8 cellular contexts compared by ENCODE assay signal in the genomic region with DNA sequence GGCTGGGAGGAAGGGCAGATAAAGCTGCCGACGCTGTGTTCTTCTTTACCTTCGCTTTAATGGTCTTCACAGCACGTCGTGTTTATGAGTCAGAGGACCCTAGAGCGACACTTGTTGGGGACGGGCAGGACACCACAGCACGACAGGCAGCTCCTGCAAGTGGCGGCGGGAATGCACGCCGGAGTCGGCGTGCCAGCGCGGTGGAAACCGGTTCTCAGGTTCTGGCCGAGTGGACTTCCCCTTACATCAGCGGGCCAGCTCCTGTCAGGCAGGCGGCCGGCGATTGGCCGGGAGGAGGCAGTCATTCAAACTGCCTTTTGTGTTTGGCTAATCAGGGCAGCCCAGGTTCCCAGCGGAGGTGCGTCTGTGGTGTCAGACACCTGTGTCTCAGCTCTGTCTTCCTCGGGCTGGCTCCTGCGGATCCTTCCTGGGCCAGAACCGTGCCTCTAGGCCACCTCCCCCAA.
A peak's percentile ranks its signal among the peaks of the same experiment; 100 is the strongest.
DNase-seq lines count a peak whose midpoint lies in the region; ATAC-seq and TF ChIP-seq lines count a peak whose summit lies in the region.

No MANE protein-coding gene starts in this region.

- H3K9me3 Mint-ChIP-seq in T-helper 2 cell treated with Interferon-gamma antibody and Interleukin-4, amounts not matched to agents 5 μg/mL and 100 μg/mL, for 36 hours: no peaks in the 10 kb centered on the region

- no peak overlapping the region for H3K27ac Mint-ChIP-seq in T-helper 2 cell treated with Interferon-gamma antibody and Interleukin-4, amounts not matched to agents 5 μg/mL and 100 μg/mL, for 36 hours

- no TSS peak for BruUV-seq in mammary epithelial cell (replicated peaks; lab: Mats Ljungman, UMichigan)

- under 1% methylated on average over 17 of the region's 28 CpGs for WGBS in mammary epithelial cell (ENCODE audit: low coverage, missing lambda C conversion rate)

- H3K4me1 Mint-ChIP-seq in T-helper 2 cell treated with Interferon-gamma antibody and Interleukin-4, amounts not matched to agents 5 μg/mL and 100 μg/mL, for 36 hours (ENCODE audit: low read depth): no peaks in the 10 kb centered on the region

- in situ Hi-C loops in mammary epithelial cell (cut with MboI; ENCODE audit: low sequenced_read_pairs in 2 of 2): no loop called here

- H3K27me3 Mint-ChIP-seq in T-helper 2 cell treated with Interferon-gamma antibody and Interleukin-4, amounts not matched to agents 5 μg/mL and 100 μg/mL, for 36 hours (ENCODE audit: low read depth): peaks cover 62% of the 10 kb centered on the region

- H2AFZ ChIP-seq in mammary epithelial cell (ENCODE audit: low read depth, low read length): peak overlapping the region; percentile 85

- no peak overlapping the region for H3K4me3 Mint-ChIP-seq in T-helper 2 cell treated with Interferon-gamma antibody and Interleukin-4, amounts not matched to agents 5 μg/mL and 100 μg/mL, for 36 hours

- H3K36me3 ChIP-seq in mammary epithelial cell (ENCODE audit: insufficient read depth, low read length) (no peaks in the 10 kb centered on the region), skeletal muscle satellite cell (ENCODE audit: insufficient read depth, low read length) (no peaks in the 10 kb centered on the region)

- peak; percentile 95 for DNase-seq in NCI-H510A treated with DMSO at 0.1 percent for 48 hours (lab: John Stamatoyannopoulos, UW)
- peak; percentile 95 for DNase-seq in mammary epithelial cell
- DNase-seq in iris pigment epithelial cell (ENCODE audit: low read depth): peak; percentile 68
- no peak for DNase-seq in T-helper 2 cell treated with Interferon-gamma antibody and Interleukin-4, amounts not matched to agents 5 μg/mL and 100 μg/mL, for 36 hours (ENCODE audit: low spot score)

- peaks cover 20% of the 10 kb centered on the region for H3K79me2 ChIP-seq in mammary epithelial cell (ENCODE audit: insufficient read depth, low read length)

- intact Hi-C loops in mammary epithelial cell (cut with micrococcal nuclease): loop anchor here (1.0 to 5.0 kb wide), 6 partner anchors 36 to 167 kb away; no protein-coding TSS in a partner anchor

- no peaks in the 10 kb centered on the region for H3K27me3 ChIP-seq in mammary epithelial cell (ENCODE audit: insufficient read depth, low read length)
- H3K27me3 ChIP-seq in skeletal muscle satellite cell (ENCODE audit: control insufficient read depth, insufficient read depth, low read length): no peaks in the 10 kb centered on the region

- H3K9ac ChIP-seq in mammary epithelial cell (ENCODE audit: insufficient read depth, low read length) (peak overlapping the region; percentile 92), skeletal muscle satellite cell (ENCODE audit: low read depth, low read length) (peak overlapping the region; percentile 18)

- TF ChIP-seq CTCF in GM12873 (IDR thresholded peaks at IDR 0.05; ENCODE audit: insufficient read depth, low read depth, low read length, missing control alignments) (peak; percentile 1), mammary epithelial cell (conservative IDR thresholded peaks at IDR 0.05 in 1 of 2, IDR thresholded peaks at IDR 0.05 in 1 of 2; ENCODE audit: extremely low read depth in 1 of 2, insufficient read depth in 1 of 2, low read depth in 1 of 2, low read length in 2 of 2) (peak in 1 of 2 donors; percentile 42)

- ATAC-seq in HG02623 (IDR thresholded peaks at IDR 0.05; ENCODE audit: unreplicated experiment) (peak; percentile 73), HG03571 (IDR thresholded peaks at IDR 0.05; ENCODE audit: unreplicated experiment) (no peak)

- H3K4me3 ChIP-seq in mammary epithelial cell (replicated peaks in 1 of 3; ENCODE audit: insufficient read depth in 1 of 3, low read depth in 2 of 3, low read length in 3 of 3) (peak overlapping the region; percentile 67 to 77 (median 67)), skeletal muscle satellite cell (ENCODE audit: low read length) (peak overlapping the region; percentile 60)

- CTCF ChIA-PET in mammary epithelial cell (lab: Charles Lee; ENCODE audit: low non-redundant PET): interaction anchor here (0.6 kb wide), 2 partner anchors 138 to 367 kb away, joined by 3 to 5 read pairs; no protein-coding TSS in a partner anchor

- H3K9me3 ChIP-seq in mammary epithelial cell (replicated peaks; ENCODE audit: insufficient read depth, low read length) (no peaks in the 10 kb centered on the region), skeletal muscle satellite cell (replicated peaks; ENCODE audit: low read length) (no peaks in the 10 kb centered on the region)

- H4K20me1 ChIP-seq in mammary epithelial cell (ENCODE audit: insufficient read depth, low read length): no peaks in the 10 kb centered on the region

- dilution Hi-C loops in mammary epithelial cell (cut with HindIII; ENCODE audit: low sequenced_read_pairs): no loop called here

- H3K27ac ChIP-seq in mammary epithelial cell (ENCODE audit: insufficient read depth, low read depth, low read length): peak overlapping the region; percentile 79

- no peaks in the 10 kb centered on the region for H3K36me3 Mint-ChIP-seq in T-helper 2 cell treated with Interferon-gamma antibody and Interleukin-4, amounts not matched to agents 5 μg/mL and 100 μg/mL, for 36 hours (ENCODE audit: low read depth)

- H3K4me2 ChIP-seq in mammary epithelial cell (ENCODE audit: insufficient read depth, low read depth, low read length): peak overlapping the region; percentile 95
- peak overlapping the region; percentile 76 for H3K4me2 ChIP-seq in skeletal muscle satellite cell (ENCODE audit: low read length)

- H3K4me1 ChIP-seq in mammary epithelial cell (ENCODE audit: insufficient read depth, low read length): peaks cover 34% of the 10 kb centered on the region
- peaks cover 32% of the 10 kb centered on the region for H3K4me1 ChIP-seq in skeletal muscle satellite cell (ENCODE audit: control insufficient read depth, insufficient read depth, low read length)
